In genomic region chr9:131485728-131486381, GRCh38 we compare ENCODE assay signal across 21 cellular contexts. TPM values are rescaled to one million over a fixed set of nuclear protein-coding genes. Genes with fewer than 3 reads are reported as not detected.
A peak's percentile ranks its signal among the peaks of the same experiment; 100 is the strongest.
DNase-seq lines count a peak whose midpoint lies in the region; ATAC-seq, FAIRE-seq and TF ChIP-seq lines count a peak whose summit lies in the region.
"Had no signal": no experiment of that assay in that cellular context is flagged by ENCODE, and none has a peak within 500 bp of the region (broad histone marks: within the 10 kb centered on the region; RNA-seq: fewer than 3 reads in every experiment).

No MANE protein-coding gene starts in this region.

- DNase-seq in activated CD8-positive, alpha-beta T cell treated with anti-CD3 and anti-CD28 coated beads, Interleukin-2, amount 10 ng/mL, durations not matched to agents 7 days and 5 days = no peak
- no peak for DNase-seq in activated CD8-positive, alpha-beta T cell treated with anti-CD3 and anti-CD28 coated beads for 36 hours
- DNase-seq in NCI-H146 treated with DMSO at 0.1 percent for 48 hours (lab: John Stamatoyannopoulos, UW; ENCODE audit: unreplicated experiment) = peak; percentile 39
- peak in 3 of 4 donors; percentile 35 to 43 (median 39) for DNase-seq in body of pancreas
- no peak for DNase-seq in trophoblast cell
- no peak for DNase-seq in NCI-H1436 treated with DMSO at 0.1 percent for 48 hours (lab: John Stamatoyannopoulos, UW)
- no peak for DNase-seq in small intestine
- DNase-seq in urothelium cell line (ENCODE audit: low spot score) = no peak
- DNase-seq: activated CD4-positive, alpha-beta T cell treated with anti-CD3 and anti-CD28 coated beads for 36 hours; activated CD8-positive, alpha-beta memory T cell treated with anti-CD3 and anti-CD28 coated beads, Interleukin-2, amount 50 U/mL, for 4 hours; activated naive CD8-positive, alpha-beta T cell treated with anti-CD3 and anti-CD28 coated beads, Interleukin-2, amount 10 ng/mL, durations not matched to agents 7 days and 5 days; central memory CD4-positive, alpha-beta T cell; effector memory CD8-positive, alpha-beta T cell; NCI-H1048; NCI-H446; T-helper 9 cell; upper lobe of right lung had no signal

- H3K14ac ChIP-seq in trophoblast cell (ENCODE audit: low read length) = no peak overlapping the region

- H3K36me3 ChIP-seq in body of pancreas (replicated peaks in 1 of 2; ENCODE audit: insufficient read depth in 1 of 2, low read depth in 2 of 2) (peaks cover 27 to 74% of the 10 kb centered on the region in 2 donors), trophoblast cell (ENCODE audit: control insufficient read depth in 1 of 2, insufficient read depth in 2 of 2, low read length in 2 of 2) (peaks cover 93 to 96% of the 10 kb centered on the region in 2 experiments), small intestine (ENCODE audit: control insufficient read depth in 2 of 2, insufficient read depth in 2 of 2, low read length in 2 of 2) (peaks cover 35 to 38% of the 10 kb centered on the region in 2 donors)

- no peak overlapping the region for H2BK5ac ChIP-seq in trophoblast cell (ENCODE audit: low read depth, low read length, poor library complexity)

- H3K79me2 ChIP-seq in trophoblast cell (ENCODE audit: control insufficient read depth, insufficient read depth, low read length, poor library complexity) = no peaks in the 10 kb centered on the region

- H4K12ac ChIP-seq in trophoblast cell (ENCODE audit: low read depth, low read length) = no peak overlapping the region

- H3K27ac ChIP-seq in body of pancreas (no peak overlapping the region), trophoblast cell (ENCODE audit: low read depth, low read length) (no peak overlapping the region), small intestine (ENCODE audit: low read depth in 1 of 2, low read length in 1 of 2) (no peak overlapping the region)
- H3K27ac ChIP-seq: upper lobe of right lung had no signal

- TF ChIP-seq CTCF in activated CD8-positive, alpha-beta T cell treated with anti-CD3 and anti-CD28 coated beads for 36 hours (IDR thresholded peaks at IDR 0.05) = no peak
- no peak for TF ChIP-seq CTCF in body of pancreas (IDR thresholded peaks at IDR 0.05)

- no peak overlapping the region for H3K4me3 ChIP-seq in body of pancreas
- peak overlapping the region; percentile 48 for H3K4me3 ChIP-seq in trophoblast cell (ENCODE audit: low read depth, low read length)
- H3K4me3 ChIP-seq in small intestine (ENCODE audit: low read depth in 1 of 2, low read length in 2 of 2) = no peak overlapping the region
- H3K4me3 ChIP-seq: upper lobe of right lung had no signal

- no peak overlapping the region for H3K18ac ChIP-seq in trophoblast cell (ENCODE audit: low read length)

- H3K27me3 Mint-ChIP-seq in activated CD8-positive, alpha-beta T cell treated with anti-CD3 and anti-CD28 coated beads, Interleukin-2, amount 10 ng/mL, durations not matched to agents 7 days and 5 days (ENCODE audit: low read depth) = no peaks in the 10 kb centered on the region
- H3K27me3 Mint-ChIP-seq in activated CD8-positive, alpha-beta T cell treated with anti-CD3 and anti-CD28 coated beads for 36 hours = no peaks in the 10 kb centered on the region
- H3K27me3 Mint-ChIP-seq: activated CD4-positive, alpha-beta T cell treated with anti-CD3 and anti-CD28 coated beads for 36 hours; activated naive CD8-positive, alpha-beta T cell treated with anti-CD3 and anti-CD28 coated beads, Interleukin-2, amount 10 ng/mL, durations not matched to agents 7 days and 5 days; effector memory CD8-positive, alpha-beta T cell; IgD-negative memory B cell had no signal

- H3K9me3 ChIP-seq in body of pancreas (no peaks in the 10 kb centered on the region), trophoblast cell (ENCODE audit: insufficient read depth, low read depth, low read length) (peaks cover 4% of the 10 kb centered on the region), small intestine (ENCODE audit: control insufficient read depth, low read depth) (no peaks in the 10 kb centered on the region)
- H3K9me3 ChIP-seq: upper lobe of right lung had no signal

- TF ChIP-seq POLR2A in body of pancreas (IDR thresholded peaks at IDR 0.05) = no peak

- H2AK5ac ChIP-seq in trophoblast cell (ENCODE audit: low read length) = no peak overlapping the region

- no peak overlapping the region for H3K23ac ChIP-seq in trophoblast cell (ENCODE audit: low read length)

- H4K8ac ChIP-seq in trophoblast cell (ENCODE audit: low read depth, low read length) = no peak overlapping the region

- peak overlapping the region; percentile 55 for H3K27ac Mint-ChIP-seq in activated CD8-positive, alpha-beta T cell treated with anti-CD3 and anti-CD28 coated beads, Interleukin-2, amount 10 ng/mL, durations not matched to agents 7 days and 5 days
- H3K27ac Mint-ChIP-seq in activated CD8-positive, alpha-beta T cell treated with anti-CD3 and anti-CD28 coated beads for 36 hours = no peak overlapping the region
- H3K27ac Mint-ChIP-seq: activated CD4-positive, alpha-beta T cell treated with anti-CD3 and anti-CD28 coated beads for 36 hours; activated naive CD8-positive, alpha-beta T cell treated with anti-CD3 and anti-CD28 coated beads, Interleukin-2, amount 10 ng/mL, durations not matched to agents 7 days and 5 days had no signal

- CTCF ChIA-PET in activated CD8-positive, alpha-beta T cell treated with anti-CD3 and anti-CD28 coated beads, Interleukin-2, amount 10 ng/mL, durations not matched to agents 7 days and 5 days (lab: Charles Lee) = interaction anchor here (0.6 kb wide), 1 partner anchor 1480 kb away, joined by 3 read pairs; no protein-coding TSS in a partner anchor
- CTCF ChIA-PET in activated CD8-positive, alpha-beta T cell treated with anti-CD3 and anti-CD28 coated beads for 36 hours (lab: Charles Lee) = no interaction called here

- no peak for ATAC-seq in activated CD8-positive, alpha-beta T cell treated with anti-CD3 and anti-CD28 coated beads, Interleukin-2, amount 10 ng/mL, durations not matched to agents 7 days and 5 days
- ATAC-seq in activated CD8-positive, alpha-beta T cell treated with anti-CD3 and anti-CD28 coated beads for 36 hours = no peak
- no peak for ATAC-seq in body of pancreas
- ATAC-seq: activated CD4-positive, alpha-beta T cell treated with anti-CD3 and anti-CD28 coated beads for 36 hours; effector memory CD8-positive, alpha-beta T cell; upper lobe of right lung had no signal

- POLR2A ChIA-PET in activated CD8-positive, alpha-beta T cell treated with anti-CD3 and anti-CD28 coated beads, Interleukin-2, amount 10 ng/mL, durations not matched to agents 7 days and 5 days (lab: Charles Lee) = no interaction called here
- POLR2A ChIA-PET in activated CD8-positive, alpha-beta T cell treated with anti-CD3 and anti-CD28 coated beads for 36 hours (lab: Charles Lee) = interaction anchor here (1.2 kb wide), 1 partner anchor 13 kb away, joined by 3 read pairs; no protein-coding TSS in a partner anchor

- H3K4me3 Mint-ChIP-seq in activated CD8-positive, alpha-beta T cell treated with anti-CD3 and anti-CD28 coated beads, Interleukin-2, amount 10 ng/mL, durations not matched to agents 7 days and 5 days = no peak overlapping the region
- H3K4me3 Mint-ChIP-seq in activated CD8-positive, alpha-beta T cell treated with anti-CD3 and anti-CD28 coated beads for 36 hours = no peak overlapping the region
- H3K4me3 Mint-ChIP-seq: activated CD4-positive, alpha-beta T cell treated with anti-CD3 and anti-CD28 coated beads for 36 hours; activated naive CD8-positive, alpha-beta T cell treated with anti-CD3 and anti-CD28 coated beads, Interleukin-2, amount 10 ng/mL, durations not matched to agents 7 days and 5 days; effector memory CD8-positive, alpha-beta T cell; IgD-negative memory B cell had no signal

- peaks cover 77% of the 10 kb centered on the region for H3K36me3 Mint-ChIP-seq in activated CD8-positive, alpha-beta T cell treated with anti-CD3 and anti-CD28 coated beads, Interleukin-2, amount 10 ng/mL, durations not matched to agents 7 days and 5 days (ENCODE audit: low read depth)
- H3K36me3 Mint-ChIP-seq in activated CD8-positive, alpha-beta T cell treated with anti-CD3 and anti-CD28 coated beads for 36 hours (ENCODE audit: low read depth) = peaks cover 55% of the 10 kb centered on the region

- intact Hi-C loops in activated CD8-positive, alpha-beta T cell treated with anti-CD3 and anti-CD28 coated beads for 36 hours (cut with micrococcal nuclease) = no loop called here
- intact Hi-C loops in body of pancreas (cut with DNase I) = no loop called here

- H3K4ac ChIP-seq in trophoblast cell (ENCODE audit: low read depth, low read length) = no peak overlapping the region

- no peak overlapping the region for H2BK12ac ChIP-seq in trophoblast cell (ENCODE audit: low read length)

- no peak overlapping the region for H3K9ac ChIP-seq in trophoblast cell (ENCODE audit: low read length)

- H3K4me1 ChIP-seq in body of pancreas (no peaks in the 10 kb centered on the region), trophoblast cell (ENCODE audit: control insufficient read depth in 1 of 2, insufficient read depth in 2 of 2, low read length in 2 of 2) (no peaks in the 10 kb centered on the region), small intestine (ENCODE audit: control insufficient read depth in 2 of 2, insufficient read depth in 1 of 2, low read depth in 1 of 2, low read length in 1 of 2) (no peaks in the 10 kb centered on the region)
- H3K4me1 ChIP-seq: upper lobe of right lung had no signal

- no peaks in the 10 kb centered on the region for H3K4me1 Mint-ChIP-seq in activated CD8-positive, alpha-beta T cell treated with anti-CD3 and anti-CD28 coated beads, Interleukin-2, amount 10 ng/mL, durations not matched to agents 7 days and 5 days (ENCODE audit: low read depth)
- peaks cover 2% of the 10 kb centered on the region for H3K4me1 Mint-ChIP-seq in activated CD8-positive, alpha-beta T cell treated with anti-CD3 and anti-CD28 coated beads for 36 hours (ENCODE audit: low read depth)
- H3K4me1 Mint-ChIP-seq: activated CD4-positive, alpha-beta T cell treated with anti-CD3 and anti-CD28 coated beads for 36 hours had no signal

- 84 to 85% methylated on average over 16 to 19 of the region's 19 CpGs for WGBS in body of pancreas, 2 donors
- no CpG with 5 or more reads among the region's 19 CpGs for WGBS in trophoblast cell (ENCODE audit: extremely low coverage, insufficient coverage, insufficient read length)
- WGBS in small intestine, 3 donors = 88 to 94% (median 92%) methylated on average over 17 to 19 of the region's 19 CpGs

- H2BK120ac ChIP-seq in trophoblast cell (ENCODE audit: insufficient read depth, low read length, poor library complexity) = no peak overlapping the region

- H3K79me1 ChIP-seq in trophoblast cell (ENCODE audit: low read length) = no peaks in the 10 kb centered on the region

- no peak overlapping the region for H4K91ac ChIP-seq in trophoblast cell (ENCODE audit: low read depth, low read length)

- H3K4me2 ChIP-seq in trophoblast cell (ENCODE audit: low read length) = no peak overlapping the region

- no peak overlapping the region for H2AFZ ChIP-seq in trophoblast cell (ENCODE audit: insufficient read depth, low read length, poor library complexity)

- no peaks in the 10 kb centered on the region for H3K27me3 ChIP-seq in body of pancreas
- no peaks in the 10 kb centered on the region for H3K27me3 ChIP-seq in trophoblast cell (ENCODE audit: insufficient read depth, low read length)
- H3K27me3 ChIP-seq in small intestine (ENCODE audit: control insufficient read depth in 2 of 2, insufficient read depth in 2 of 2, low read length in 2 of 2) = no peaks in the 10 kb centered on the region
- H3K27me3 ChIP-seq: upper lobe of right lung had no signal

- no peaks in the 10 kb centered on the region for H3K9me3 Mint-ChIP-seq in activated CD8-positive, alpha-beta T cell treated with anti-CD3 and anti-CD28 coated beads, Interleukin-2, amount 10 ng/mL, durations not matched to agents 7 days and 5 days (ENCODE audit: insufficient read depth)
- no peaks in the 10 kb centered on the region for H3K9me3 Mint-ChIP-seq in activated CD8-positive, alpha-beta T cell treated with anti-CD3 and anti-CD28 coated beads for 36 hours
- H3K9me3 Mint-ChIP-seq: activated naive CD8-positive, alpha-beta T cell treated with anti-CD3 and anti-CD28 coated beads, Interleukin-2, amount 10 ng/mL, durations not matched to agents 7 days and 5 days; effector memory CD8-positive, alpha-beta T cell; IgD-negative memory B cell had no signal

- no peak for FAIRE-seq in small intestine (lab: Jason Lieb, UNC)
- FAIRE-seq in urothelium cell line (lab: Jason Lieb, UNC) = no peak
- FAIRE-seq: A204.1 had no signal

RNA-seq across cellular contexts. Expression of gene POMT1, which starts 16.9 kb away (rescaled TPM):
- 10 to 100 TPM; 34.4 to 39.2 TPM for total RNA-seq in activated CD8-positive, alpha-beta T cell treated with anti-CD3 and anti-CD28 coated beads, Interleukin-2, amount 10 ng/mL, durations not matched to agents 7 days and 5 days
- 10 to 100 TPM; 30.2 to 35.9 TPM for total RNA-seq in activated CD8-positive, alpha-beta T cell treated with anti-CD3 and anti-CD28 coated beads for 36 hours
- 10 to 100 TPM; 22.1 to 34.6 TPM for total RNA-seq in body of pancreas
- 25.6 and 26.3 TPM in 2 replicates for polyA plus RNA-seq in trophoblast cell (2013)
- polyA plus RNA-seq in small intestine = 10 to 100 TPM; 15.0 to 53.2 (median 40.5) TPM

RNA-seq across cellular contexts. Expression of gene UCK1, which starts 45.2 kb away (rescaled TPM):
- 10 to 100 TPM; 35.8 to 36.6 TPM for total RNA-seq in activated CD8-positive, alpha-beta T cell treated with anti-CD3 and anti-CD28 coated beads, Interleukin-2, amount 10 ng/mL, durations not matched to agents 7 days and 5 days
- 10 to 100 TPM; 16.7 to 22.1 TPM for total RNA-seq in activated CD8-positive, alpha-beta T cell treated with anti-CD3 and anti-CD28 coated beads for 36 hours
- 10 to 100 TPM; 16.5 to 37.1 TPM for total RNA-seq in body of pancreas
- 15.9 and 16.3 TPM in 2 replicates for polyA plus RNA-seq in trophoblast cell (2013)
- 10 to 100 TPM; 18.1 to 34.7 (median 20.8) TPM for polyA plus RNA-seq in small intestine

RNA-seq across cellular contexts. Expression of gene PRRT1B, which starts 59.5 kb away (rescaled TPM):
- not detected for total RNA-seq in activated CD8-positive, alpha-beta T cell treated with anti-CD3 and anti-CD28 coated beads, Interleukin-2, amount 10 ng/mL, durations not matched to agents 7 days and 5 days
- total RNA-seq in activated CD8-positive, alpha-beta T cell treated with anti-CD3 and anti-CD28 coated beads for 36 hours = not detected
- under 1 TPM; 0.33 to 0.78 TPM for total RNA-seq in body of pancreas
- 2.8 and 3.0 TPM in 2 replicates for polyA plus RNA-seq in trophoblast cell (2013)
- polyA plus RNA-seq in small intestine = under 1 TPM in 2 of 3 donors, not detected in 1; 0.12 to 0.89 TPM
- total RNA-seq: activated CD4-positive, alpha-beta T cell treated with anti-CD3 and anti-CD28 coated beads for 36 hours; activated naive CD8-positive, alpha-beta T cell treated with anti-CD3 and anti-CD28 coated beads, Interleukin-2, amount 10 ng/mL, durations not matched to agents 7 days and 5 days; osteocyte; skeletal muscle tissue had no signal
- polyA plus RNA-seq: IgD-negative memory B cell had no signal

Comparison
In these comparisons a context has a peak if more than half of its experiments do, and no peak if none do; other contexts are left out.
1. DNase-seq: peak in NCI-H146 treated with DMSO at 0.1 percent for 48 hours (single experiment) and body of pancreas (3 of 4); none in activated CD8-positive, alpha-beta T cell treated with anti-CD3 and anti-CD28 coated beads, Interleukin-2, amount 10 ng/mL, durations not matched to agents 7 days and 5 days (single experiment), activated CD8-positive, alpha-beta T cell treated with anti-CD3 and anti-CD28 coated beads for 36 hours (single experiment), trophoblast cell (0 of 2), NCI-H1436 treated with DMSO at 0.1 percent for 48 hours (single experiment), small intestine (single experiment) and urothelium cell line (single experiment).